Comparison of ENCODE assay signal across 8 cellular contexts in genomic region chrX:108439434-108439883, GRCh38. TPM values are rescaled to one million over a fixed set of nuclear protein-coding genes. Genes with fewer than 3 reads are reported as not detected.
DNase-seq lines count a peak whose midpoint lies in the region; ATAC-seq and TF ChIP-seq lines count a peak whose summit lies in the region.

TSS of gene COL4A5 (plus strand) at chrX:108439838. CDS start at chrX:108440126, 288 bp downstream.

- POLR2A ChIA-PET in WTC11 (lab: Charles Lee) = interaction anchor here (1.0 kb wide), 1 partner anchor 35 kb away, joined by 3 read pairs; no protein-coding TSS in a partner anchor

- DNase-seq in DMS 273 treated with DMSO at 0.1 percent for 48 hours (lab: John Stamatoyannopoulos, UW) (peak; percentile 74), NCI-H1048 (lab: John Stamatoyannopoulos, UW) (peak; percentile 9), WTC11 (ENCODE audit: low spot score) (peak; percentile 53), foreskin melanocyte (peak; percentile 59), nephron progenitor cell (peak; percentile 61), mesenteric fat pad (ENCODE audit: low spot score) (no peak)

- peaks cover 9% of the 10 kb centered on the region for H3K27me3 Mint-ChIP-seq in WTC11 (ENCODE audit: low read depth)
- H3K27me3 Mint-ChIP-seq in nephron progenitor cell (ENCODE audit: low read depth, poor library complexity) = peaks cover 8% of the 10 kb centered on the region

- H3K36me3 Mint-ChIP-seq in WTC11 = peaks cover 1% of the 10 kb centered on the region
- H3K36me3 Mint-ChIP-seq in nephron progenitor cell (ENCODE audit: low read depth) = peaks cover 25% of the 10 kb centered on the region

- H3K4me3 Mint-ChIP-seq in WTC11 = peak within 1 kb of the TSS; percentile 94
- peak within 1 kb of the TSS; percentile 99 for H3K4me3 Mint-ChIP-seq in nephron progenitor cell

- H3K4me1 Mint-ChIP-seq in WTC11 = peaks cover 38% of the 10 kb centered on the region
- peaks cover 61% of the 10 kb centered on the region for H3K4me1 Mint-ChIP-seq in nephron progenitor cell

- ATAC-seq in WTC11 (peak; percentile 53), GM19395 (IDR thresholded peaks at IDR 0.05; ENCODE audit: unreplicated experiment) (no peak), GM19467 (IDR thresholded peaks at IDR 0.05; ENCODE audit: unreplicated experiment) (no peak)

- CTCF ChIA-PET in WTC11 (lab: Charles Lee) = no interaction called here

- H3K9me3 Mint-ChIP-seq in WTC11 (peaks cover under 1% of the 10 kb centered on the region; the same call in 1 of the 2 replicates), nephron progenitor cell (peaks cover 14% of the 10 kb centered on the region)

- TF ChIP-seq CTCF in WTC11 (IDR thresholded peaks at IDR 0.05) = no peak
- no peak for TF ChIP-seq CTCF in nephron progenitor cell (IDR thresholded peaks at IDR 0.05)

- H3K27ac Mint-ChIP-seq in WTC11 (peak within 1 kb of the TSS; percentile 96), nephron progenitor cell (peak within 1 kb of the TSS; percentile 97)

TF ChIP-seq in WTC11, 78 proteins besides CTCF, POLR2A, EP300 and RAD21 (continues in another document):
- TF ChIP-seq ZNF425 (CRISPR knock-in tag; conservative IDR thresholded peaks at IDR 0.05) = no peak
- no peak for TF ChIP-seq ARID4B (CRISPR knock-in tag; IDR thresholded peaks at IDR 0.05; ENCODE audit: borderline replicate concordance)
- no peak for TF ChIP-seq NFATC4 (CRISPR knock-in tag; IDR thresholded peaks at IDR 0.05)
- no peak for TF ChIP-seq FOXP4 (CRISPR knock-in tag; IDR thresholded peaks at IDR 0.05)
- no peak for TF ChIP-seq ZNF121 (CRISPR knock-in tag; IDR thresholded peaks at IDR 0.05)
- TF ChIP-seq NR1H2 (CRISPR knock-in tag; IDR thresholded peaks at IDR 0.05) = no peak
- TF ChIP-seq ATF3 (CRISPR knock-in tag; conservative IDR thresholded peaks at IDR 0.05) = no peak
- TF ChIP-seq ZNF281 (CRISPR knock-in tag; IDR thresholded peaks at IDR 0.05) = no peak
- TF ChIP-seq ZNF317 (CRISPR knock-in tag; IDR thresholded peaks at IDR 0.05; ENCODE audit: borderline replicate concordance, low read depth) = no peak
- TF ChIP-seq ZNF219 (CRISPR knock-in tag; IDR thresholded peaks at IDR 0.05; ENCODE audit: borderline replicate concordance) = no peak
- no peak for TF ChIP-seq SP1 (CRISPR knock-in tag; conservative IDR thresholded peaks at IDR 0.05)
- no peak for TF ChIP-seq ATF6 (CRISPR knock-in tag; IDR thresholded peaks at IDR 0.05)
- TF ChIP-seq ZNF263 (CRISPR knock-in tag; IDR thresholded peaks at IDR 0.05; ENCODE audit: low read depth) = no peak
- no peak for TF ChIP-seq TEAD1 (CRISPR knock-in tag; IDR thresholded peaks at IDR 0.05)

RNA-seq across cellular contexts. Expression of gene COL4A5, which starts in this region (rescaled TPM):
- total RNA-seq in WTC11 (2021) = 30.7 to 43.0 TPM (median 36.4 TPM) in 3 replicates
- 1.7 TPM for total RNA-seq in mesenteric fat pad

Comparison
In these comparisons a context has a peak if more than half of its experiments do, and no peak if none do; other contexts are left out.
1. RNA of gene COL4A5 (total RNA-seq): 30.7 to 43.0 TPM in WTC11; 1.7 TPM in mesenteric fat pad (single experiment); every median in the first group is over 10 times any median in the second.